Comparison of ENCODE assay signal across 16 cellular contexts in the genomic region with DNA sequence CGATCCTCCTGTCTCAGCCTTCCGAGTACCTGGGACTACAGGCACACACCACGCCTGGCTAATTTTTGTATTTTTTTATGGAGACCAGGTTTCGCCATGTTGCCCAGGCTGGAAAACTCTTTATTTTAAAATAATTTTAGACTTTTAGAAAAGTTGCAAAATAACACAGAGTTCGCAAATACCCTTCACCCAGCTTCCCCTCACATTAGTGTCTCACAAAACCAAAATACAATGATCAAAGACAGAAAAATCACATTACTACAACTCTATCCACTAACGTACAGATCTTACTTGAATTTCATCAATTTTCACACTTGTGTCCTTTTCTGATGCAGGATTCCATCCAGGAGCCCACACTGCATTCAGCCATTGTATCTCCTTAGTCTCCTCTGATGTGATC. TPM values are rescaled to one million over a fixed set of nuclear protein-coding genes. Genes with fewer than 3 reads are reported as not detected.
A peak's percentile ranks its signal among the peaks of the same experiment; 100 is the strongest.
DNase-seq lines count a peak whose midpoint lies in the region; ATAC-seq and TF ChIP-seq lines count a peak whose summit lies in the region.
"Had no signal": no experiment of that assay in that cellular context is flagged by ENCODE, and none has a peak within 500 bp of the region (broad histone marks: within the 10 kb centered on the region; RNA-seq: fewer than 3 reads in every experiment).

No MANE protein-coding gene starts in this region.

- no peaks in the 10 kb centered on the region for H3K36me3 ChIP-seq in IMR-90 (ENCODE audit: control insufficient read depth, insufficient read depth, low read length)
- no peaks in the 10 kb centered on the region for H3K36me3 ChIP-seq in thyroid gland
- H3K36me3 ChIP-seq: BE2C had no signal

- H4K20me1 ChIP-seq in IMR-90 (ENCODE audit: insufficient read depth, low read length), result no peaks in the 10 kb centered on the region

- no TSS peak for BruUV-seq in IMR-90 (replicated peaks; lab: Mats Ljungman, UMichigan)

- H3K23ac ChIP-seq in IMR-90 (ENCODE audit: low read depth, low read length), result no peak overlapping the region

- peaks cover 12% of the 10 kb centered on the region for H3K9me1 ChIP-seq in IMR-90 (ENCODE audit: insufficient read depth, low read length)

- H2BK15ac ChIP-seq in IMR-90 (ENCODE audit: low read depth, low read length), result peak overlapping the region; percentile 95; the same call in 1 of the 3 replicates

- peak overlapping the region; percentile 31; the same call in 1 of the 2 replicates for H3K4ac ChIP-seq in IMR-90 (ENCODE audit: low read depth, low read length)

- CTCF ChIA-PET in IMR-90 (lab: Yijun Ruan, JAX), result no interaction called here

- no peak overlapping the region for H3K14ac ChIP-seq in IMR-90 (replicated peaks; ENCODE audit: low read depth, low read length)

- intact Hi-C loops in IMR-90 (cut with micrococcal nuclease) (no loop called here), thyroid gland (cut with DNase I) (no loop called here)

- H3K18ac ChIP-seq in IMR-90 (ENCODE audit: low read depth, low read length), result no peak overlapping the region; the same call in none of the 2 replicates

- H3K4me2 ChIP-seq in IMR-90 (ENCODE audit: low read depth, low read length), result no peak overlapping the region
- H3K4me2 ChIP-seq: GM23338 had no signal

- TF ChIP-seq RAD21 in IMR-90 (IDR thresholded peaks at IDR 0.05; ENCODE audit: low read length), result no peak

- H3K27me3 ChIP-seq in IMR-90 (ENCODE audit: control insufficient read depth, insufficient read depth, low read length) (no peaks in the 10 kb centered on the region), thyroid gland (no peaks in the 10 kb centered on the region)
- H3K27me3 ChIP-seq: BE2C had no signal

- H2BK20ac ChIP-seq in IMR-90 (ENCODE audit: low read depth, low read length), result peak overlapping the region; percentile 3; the same call in 1 of the 2 replicates

- POLR2A ChIA-PET in IMR-90 (lab: Charles Lee; ENCODE audit: unreplicated experiment), result no interaction called here

- 0 out of 2 replicates have a peak overlapping the region, but pooled peaks have one; percentile 39 for H4K5ac ChIP-seq in IMR-90 (ENCODE audit: low read depth, low read length)

- H4K91ac ChIP-seq in IMR-90 (ENCODE audit: insufficient read depth, low read depth, low read length), result no peak overlapping the region; the same call in 1 of the 2 replicates

- H2BK5ac ChIP-seq in IMR-90 (ENCODE audit: low read depth, low read length, poor library complexity, severe bottlenecking), result no peak overlapping the region

- H2AFZ ChIP-seq in IMR-90 (replicated peaks; ENCODE audit: low read length, poor library complexity), result no peak overlapping the region
- H2AFZ ChIP-seq: GM23338 had no signal

- dilution Hi-C loops in IMR-90 (cut with HindIII; ENCODE audit: low sequenced_read_pairs, unreplicated experiment), result no loop called here

- no peaks in the 10 kb centered on the region for H3K36me3 Mint-ChIP-seq in glutamatergic neuron (ENCODE audit: unreplicated experiment)

- in situ Hi-C loops in IMR-90 (cut with MboI; ENCODE audit: low sequenced_read_pairs), result no loop called here

- H3K4me3 ChIP-seq in IMR-90 (ENCODE audit: insufficient read depth, low read depth, low read length), result no peak overlapping the region
- H3K4me3 ChIP-seq in thyroid gland (replicated peaks in 1 of 3), result no peak overlapping the region
- H3K4me3 ChIP-seq: GM23338, K562 had no signal

- H3K4me1 Mint-ChIP-seq in glutamatergic neuron (ENCODE audit: low read depth, unreplicated experiment), result peaks cover 8% of the 10 kb centered on the region
- H3K4me1 Mint-ChIP-seq: GM23338 had no signal

- WGBS in IMR-90 (ENCODE audit: extremely low coverage in 2 of 2, insufficient read length in 1 of 2), 2 experiments, result 87% methylated on average over 3 of the region's 6 CpGs; no CpG with 5 or more reads in 1 of the 2 experiments
- 97 to 98% methylated on average over 6 of the region's 6 CpGs for WGBS in thyroid gland, 2 donors

- TF ChIP-seq POLR2A in IMR-90 (IDR thresholded peaks at IDR 0.05; ENCODE audit: low read depth, low read length) (no peak), thyroid gland (IDR thresholded peaks at IDR 0.05) (no peak)

- peaks cover 3% of the 10 kb centered on the region for H3K9me3 Mint-ChIP-seq in glutamatergic neuron (ENCODE audit: unreplicated experiment)
- H3K9me3 Mint-ChIP-seq: CD4-positive, alpha-beta T cell; GM23338 had no signal

- H3K79me1 ChIP-seq in IMR-90 (ENCODE audit: low read depth in 1 of 2, low read length in 2 of 2), result peaks cover 0 to 4% of the 10 kb centered on the region in 2 experiments; a peak in 1 of 4 replicates

- H3K9me3 ChIP-seq in IMR-90 (ENCODE audit: control insufficient read depth, insufficient read depth, low read length) (no peaks in the 10 kb centered on the region), thyroid gland (no peaks in the 10 kb centered on the region)
- H3K9me3 ChIP-seq: BE2C, Caco-2 had no signal

- no peak overlapping the region for H3K9ac ChIP-seq in IMR-90 (ENCODE audit: low read depth, low read length)

- no peak overlapping the region for H3K56ac ChIP-seq in IMR-90 (ENCODE audit: extremely low read depth, insufficient read depth, low read length)

- peak overlapping the region; percentile 27; the same call in 1 of the 2 replicates for H2BK120ac ChIP-seq in IMR-90 (ENCODE audit: low read depth, low read length)

- TF ChIP-seq CTCF in C4-2B (conservative IDR thresholded peaks at IDR 0.05), result no peak
- TF ChIP-seq CTCF in IMR-90 (conservative IDR thresholded peaks at IDR 0.05; ENCODE audit: low read depth, low read length), result no peak
- TF ChIP-seq CTCF in glutamatergic neuron (IDR thresholded peaks at IDR 0.05; ENCODE audit: partially characterized antibody, unreplicated experiment), result no peak
- no peak for TF ChIP-seq CTCF in thyroid gland (IDR thresholded peaks at IDR 0.05)

- DNase-seq in IMR-90 (no peak), glutamatergic neuron (no peak), thyroid gland (no peak), NCI-H510A (lab: John Stamatoyannopoulos, UW) (no peak)
- DNase-seq in stimulated activated CD4-positive, alpha-beta T cell treated with anti-CD3 and anti-CD28 coated beads, Interleukin-1b, Interleukin-23, amount 100 ng/mL, for 48 hours, result no peak
- DNase-seq: ACHN; BE2C; C1 segment of cervical spinal cord; Caco-2; CD4-positive, alpha-beta T cell; HCEC 1CT had no signal

- peak overlapping the region; percentile 84 for H2AK5ac ChIP-seq in IMR-90 (ENCODE audit: low read depth, low read length)

- H3K27me3 Mint-ChIP-seq in glutamatergic neuron (ENCODE audit: unreplicated experiment), result peaks cover 5% of the 10 kb centered on the region

- no peak overlapping the region for H3K4me3 Mint-ChIP-seq in glutamatergic neuron (ENCODE audit: unreplicated experiment)
- H3K4me3 Mint-ChIP-seq: CD4-positive, alpha-beta T cell; GM23338 had no signal

- H3K27ac ChIP-seq in C4-2B (peak overlapping the region; percentile 58), IMR-90 (ENCODE audit: insufficient read depth, low read length) (no peak overlapping the region), thyroid gland (peak overlapping the region in 2 of 3 donors; percentile 68 to 83)
- H3K27ac ChIP-seq: HL-60 had no signal

- no peak for ATAC-seq in IMR-90 (ENCODE audit: low read depth)
- no peak for ATAC-seq in GM18511 (IDR thresholded peaks at IDR 0.05; ENCODE audit: unreplicated experiment)
- ATAC-seq: GM23338, K562 had no signal

- H3K27ac Mint-ChIP-seq in glutamatergic neuron (ENCODE audit: unreplicated experiment), result peak overlapping the region; percentile 79
- H3K27ac Mint-ChIP-seq: CD4-positive, alpha-beta T cell; GM23338 had no signal

- peak overlapping the region in 1 of 2 experiments; percentile 12; a peak in 1 of 4 replicates for H4K8ac ChIP-seq in IMR-90 (ENCODE audit: low read depth in 2 of 2, low read length in 2 of 2)

- no peak overlapping the region for H2AK9ac ChIP-seq in IMR-90 (replicated peaks; ENCODE audit: low read depth, low read length, poor library complexity)

- peaks cover 16% of the 10 kb centered on the region for H3K4me1 ChIP-seq in IMR-90 (ENCODE audit: control insufficient read depth, insufficient read depth, low read length)
- H3K4me1 ChIP-seq in thyroid gland, result peaks cover 41 to 46% of the 10 kb centered on the region in 2 donors
- H3K4me1 ChIP-seq: BE2C had no signal

TF ChIP-seq in IMR-90, 13 proteins besides CTCF, POLR2A, EP300 and RAD21:
- TF ChIP-seq CEBPB (IDR thresholded peaks at IDR 0.05; ENCODE audit: low read depth, low read length), result no peak
- no peak for TF ChIP-seq MAZ (IDR thresholded peaks at IDR 0.05; ENCODE audit: borderline replicate concordance, low read depth, low read length)
- TF ChIP-seq FOS (IDR thresholded peaks at IDR 0.05; ENCODE audit: low read depth, low read length), result no peak
- TF ChIP-seq SMC3 (IDR thresholded peaks at IDR 0.05; ENCODE audit: low read depth, low read length), result no peak
- TF ChIP-seq BHLHE40 (IDR thresholded peaks at IDR 0.05; ENCODE audit: low read depth, low read length), result no peak
- no peak for TF ChIP-seq MAFK (IDR thresholded peaks at IDR 0.05; ENCODE audit: low read depth, low read length)
- TF ChIP-seq, protein P1, sequence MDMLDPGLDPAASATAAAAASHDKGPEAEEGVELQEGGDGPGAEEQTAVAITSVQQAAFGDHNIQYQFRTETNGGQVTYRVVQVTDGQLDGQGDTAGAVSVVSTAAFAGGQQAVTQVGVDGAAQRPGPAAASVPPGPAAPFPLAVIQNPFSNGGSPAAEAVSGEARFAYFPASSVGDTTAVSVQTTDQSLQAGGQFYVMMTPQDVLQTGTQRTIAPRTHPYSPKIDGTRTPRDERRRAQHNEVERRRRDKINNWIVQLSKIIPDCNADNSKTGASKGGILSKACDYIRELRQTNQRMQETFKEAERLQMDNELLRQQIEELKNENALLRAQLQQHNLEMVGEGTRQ (IDR thresholded peaks at IDR 0.05; ENCODE audit: low read depth, low read length), result no peak
- TF ChIP-seq NFE2L2 (IDR thresholded peaks at IDR 0.05; ENCODE audit: low read depth, low read length), result no peak
- TF ChIP-seq RFX5 (IDR thresholded peaks at IDR 0.05; ENCODE audit: low read depth, low read length), result no peak
- no peak for TF ChIP-seq MXI1 (IDR thresholded peaks at IDR 0.05; ENCODE audit: borderline replicate concordance, low read depth, low read length)
- no peak for TF ChIP-seq RCOR1 (IDR thresholded peaks at IDR 0.05; ENCODE audit: insufficient replicate concordance, low read length)
- TF ChIP-seq CHD1 (IDR thresholded peaks at IDR 0.05; ENCODE audit: low read depth, low read length), result no peak

RNA-seq across cellular contexts. Expression of gene ERRFI1, which starts 58.8 kb away (rescaled TPM):
- 101 and 106 TPM in 2 replicates for total RNA-seq in IMR-90 (2012; rRNA removed)
- polyA plus RNA-seq in IMR-90 (2012; rRNA removed), result 102 and 145 TPM in 2 replicates
- polyA plus RNA-seq in IMR-90 (2012; cell fraction: cytosol; rRNA removed), result 66.7 and 88.3 TPM in 2 replicates
- 50.7 and 405 TPM in 2 replicates for polyA plus RNA-seq in IMR-90 (2012; cell fraction: nucleus; rRNA removed; ENCODE audit: low replicate concordance)
- total RNA-seq in glutamatergic neuron (ENCODE audit: unreplicated experiment), result 11.8 TPM
- total RNA-seq in thyroid gland, result 100 to 1,000 TPM in 2 of 4 donors, 10 to 100 TPM in 2; 59.9 to 133 (median 85.0) TPM
